ENCODE assay signal across 1 cellular context in the genomic region with DNA sequence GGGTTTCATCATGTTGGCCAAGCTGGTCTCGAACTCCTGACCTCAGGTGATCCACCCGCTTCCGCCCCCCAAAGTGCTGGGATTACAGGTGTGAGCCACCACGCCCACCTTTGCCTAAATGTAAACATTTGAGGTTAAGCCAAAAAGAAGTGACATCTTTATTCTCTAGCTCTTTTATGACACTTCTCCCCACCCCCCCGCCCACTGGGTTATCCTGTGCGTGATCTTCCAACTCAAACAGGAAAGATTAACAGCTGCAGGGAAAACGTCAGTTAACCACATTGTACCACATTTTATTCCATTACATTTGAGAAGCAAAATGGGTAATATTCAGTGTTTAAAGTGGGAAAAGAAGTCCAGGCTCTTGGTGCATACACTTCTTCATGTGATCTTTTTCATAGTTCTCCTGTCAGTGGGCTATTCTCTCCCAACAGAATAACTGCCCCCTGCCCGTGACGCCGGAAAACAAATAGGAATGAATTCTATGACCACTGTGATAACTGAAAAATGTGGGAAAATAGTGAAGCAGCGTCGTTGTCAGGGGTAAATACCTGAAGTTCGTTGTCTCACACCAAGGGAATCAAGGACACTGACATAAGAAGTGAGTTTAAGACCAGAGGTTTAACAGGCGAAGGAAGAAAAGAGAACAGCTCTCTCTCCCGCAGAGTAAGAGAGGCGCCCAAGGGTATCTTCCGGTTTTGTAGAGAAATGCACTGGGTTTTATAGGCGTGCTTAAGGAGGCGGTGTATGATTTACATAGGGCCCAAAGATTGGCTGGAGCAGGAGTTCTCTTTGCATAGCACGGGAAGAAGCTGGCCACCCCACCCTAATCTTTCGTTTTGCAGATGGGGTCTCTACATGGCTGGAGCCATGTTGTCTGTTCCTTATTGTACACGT.
TF ChIP-seq lines count a peak whose summit lies in the region.

No MANE protein-coding gene starts in this region.

TF ChIP-seq in HepG2, 621 proteins besides CTCF, POLR2A, EP300 and RAD21 (continued from another document):
- no peak for TF ChIP-seq GABPA (IDR thresholded peaks at IDR 0.05; ENCODE audit: low read depth, low read length)
- TF ChIP-seq GABPA (CRISPR knock-in tag; IDR thresholded peaks at IDR 0.05; ENCODE audit: low read depth) = 0 out of 2 replicates have a peak, but pooled peaks have one; percentile 13
